9 cellular contexts compared by ENCODE assay signal in the genomic region with DNA sequence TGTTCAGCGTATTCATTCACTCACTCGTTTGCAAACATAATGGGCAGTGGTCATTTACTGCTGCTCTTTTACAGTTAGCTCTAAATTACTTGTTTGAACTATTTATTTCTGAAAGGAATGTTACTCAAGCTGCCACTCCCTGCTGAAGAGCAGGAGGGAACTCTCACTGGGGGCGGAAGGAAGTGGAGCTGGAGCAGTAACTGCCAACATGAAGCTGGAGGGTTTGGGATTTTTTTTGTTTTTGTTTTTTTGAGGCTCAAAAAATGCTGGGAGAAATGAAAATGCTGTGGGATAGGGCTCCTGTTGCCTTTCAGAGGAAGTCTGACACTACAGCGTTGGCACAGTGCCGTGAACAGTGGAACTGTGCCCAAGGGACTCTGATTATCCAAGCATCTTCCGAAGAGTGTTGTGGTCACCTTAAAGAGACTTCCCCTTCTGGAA. TPM values are rescaled to one million over a fixed set of nuclear protein-coding genes. Genes with fewer than 3 reads are reported as not detected.
DNase-seq lines count a peak whose midpoint lies in the region; ATAC-seq, FAIRE-seq and TF ChIP-seq lines count a peak whose summit lies in the region.
"Had no signal": no experiment of that assay in that cellular context is flagged by ENCODE, and none has a peak within 500 bp of the region (broad histone marks: within the 10 kb centered on the region; RNA-seq: fewer than 3 reads in every experiment).

No MANE protein-coding gene starts in this region.

- H2BK120ac ChIP-seq in IMR-90 (ENCODE audit: low read depth, low read length), result 0 out of 2 replicates have a peak overlapping the region, but pooled peaks have one; percentile 0

- no peaks in the 10 kb centered on the region for H3K27me3 Mint-ChIP-seq in stimulated activated naive B cell treated with anti-CD40 and anti-IgM and Interleukin-4, amounts not matched to agents 10 μg/mL and 1 μg/mL and 100 μg/mL, for 72 hours

- no peak overlapping the region for H3K4ac ChIP-seq in IMR-90 (ENCODE audit: low read depth, low read length)

- no peaks in the 10 kb centered on the region for H3K9me3 Mint-ChIP-seq in stimulated activated naive B cell treated with anti-CD40 and anti-IgM and Interleukin-4, amounts not matched to agents 10 μg/mL and 1 μg/mL and 100 μg/mL, for 72 hours

- in situ Hi-C loops in IMR-90 (cut with MboI; ENCODE audit: low sequenced_read_pairs), result no loop called here
- in situ Hi-C loops in brain microvascular endothelial cell (cut with HindIII; ENCODE audit: low pct_ligation_motif_present, low sequenced_read_pairs), result no loop called here

- no peaks in the 10 kb centered on the region for H4K20me1 ChIP-seq in IMR-90 (ENCODE audit: insufficient read depth, low read length)

- H3K4me3 Mint-ChIP-seq in stimulated activated naive B cell treated with anti-CD40 and anti-IgM and Interleukin-4, amounts not matched to agents 10 μg/mL and 1 μg/mL and 100 μg/mL, for 72 hours, result no peak overlapping the region

- H3K79me1 ChIP-seq in IMR-90 (ENCODE audit: low read depth in 1 of 2, low read length in 2 of 2), result no peaks in the 10 kb centered on the region; a peak in 1 of 4 replicates

- no peaks in the 10 kb centered on the region for H3K9me1 ChIP-seq in IMR-90 (ENCODE audit: insufficient read depth, low read length)

- peak overlapping the region; percentile 16; the same call in 1 of the 2 replicates for H2AK5ac ChIP-seq in IMR-90 (ENCODE audit: low read depth, low read length)

- 0 out of 2 replicates have a peak overlapping the region, but pooled peaks have one; percentile 14 for H4K91ac ChIP-seq in IMR-90 (ENCODE audit: insufficient read depth, low read depth, low read length)

- no peak overlapping the region for H3K14ac ChIP-seq in IMR-90 (replicated peaks; ENCODE audit: low read depth, low read length)

- no peak for TF ChIP-seq RAD21 in IMR-90 (IDR thresholded peaks at IDR 0.05; ENCODE audit: low read length)

- DNase-seq in IMR-90, result peak; percentile 53
- peak; percentile 53 for DNase-seq in brain microvascular endothelial cell
- peak; percentile 80 for DNase-seq in kidney
- DNase-seq in stimulated activated naive B cell treated with anti-CD40 and anti-IgM and Interleukin-4, amounts not matched to agents 10 μg/mL and 1 μg/mL and 100 μg/mL, for 72 hours, result no peak
- no peak for DNase-seq in AML-193 (lab: John Stamatoyannopoulos, UW)
- no peak for DNase-seq in stimulated activated CD4-positive, alpha-beta T cell treated with anti-CD3 and anti-CD28 coated beads, Interleukin-4, amount 100 ng/mL, for 1 hour

- H2BK15ac ChIP-seq in IMR-90 (ENCODE audit: low read depth, low read length), result no peak overlapping the region

- H3K4me3 ChIP-seq in IMR-90 (ENCODE audit: insufficient read depth, low read depth, low read length), result no peak overlapping the region
- no peak overlapping the region for H3K4me3 ChIP-seq in brain microvascular endothelial cell (ENCODE audit: low read depth, low read length)
- no peak overlapping the region for H3K4me3 ChIP-seq in kidney (ENCODE audit: low read length in 2 of 2)

- POLR2A ChIA-PET in IMR-90 (lab: Charles Lee; ENCODE audit: unreplicated experiment), result no interaction called here

- H2BK5ac ChIP-seq in IMR-90 (ENCODE audit: low read depth, low read length, poor library complexity, severe bottlenecking), result no peak overlapping the region

- H3K36me3 ChIP-seq in IMR-90 (ENCODE audit: control insufficient read depth, insufficient read depth, low read length), result peaks cover 9% of the 10 kb centered on the region
- peaks cover 24% of the 10 kb centered on the region for H3K36me3 ChIP-seq in brain microvascular endothelial cell (replicated peaks)
- peaks cover 9 to 12% of the 10 kb centered on the region in 2 donors for H3K36me3 ChIP-seq in kidney (ENCODE audit: control insufficient read depth in 1 of 2, insufficient read depth in 2 of 2, low read length in 2 of 2)

- no peak overlapping the region for H2AFZ ChIP-seq in IMR-90 (replicated peaks; ENCODE audit: low read length, poor library complexity)

- H3K27ac ChIP-seq in IMR-90 (ENCODE audit: insufficient read depth, low read length), result peak overlapping the region; percentile 77
- H3K27ac ChIP-seq in brain microvascular endothelial cell, result peak overlapping the region; percentile 23
- peak overlapping the region in 1 of 2 donors; percentile 3 for H3K27ac ChIP-seq in kidney (ENCODE audit: low read depth in 2 of 2, low read length in 2 of 2)
- H3K27ac ChIP-seq: HL-60 had no signal

- H3K56ac ChIP-seq in IMR-90 (ENCODE audit: extremely low read depth, insufficient read depth, low read length), result no peak overlapping the region

- intact Hi-C loops in IMR-90 (cut with micrococcal nuclease) (no loop called here), kidney (cut with DNase I) (no loop called here)

- H3K4me1 ChIP-seq in IMR-90 (ENCODE audit: control insufficient read depth, insufficient read depth, low read length) (peaks cover 7% of the 10 kb centered on the region), kidney (ENCODE audit: control insufficient read depth in 1 of 2, insufficient read depth in 1 of 2, low read depth in 1 of 2, low read length in 2 of 2) (peaks cover 0 to 3% of the 10 kb centered on the region in 2 donors)

- TSS peak; percentile 87 for BruUV-seq in IMR-90 (replicated peaks; lab: Mats Ljungman, UMichigan)

- no peaks in the 10 kb centered on the region for H3K27me3 ChIP-seq in IMR-90 (ENCODE audit: control insufficient read depth, insufficient read depth, low read length)
- H3K27me3 ChIP-seq in brain microvascular endothelial cell (replicated peaks), result no peaks in the 10 kb centered on the region

- H4K5ac ChIP-seq in IMR-90 (ENCODE audit: low read depth, low read length), result peak overlapping the region; percentile 40; the same call in 1 of the 2 replicates

- TF ChIP-seq CTCF in IMR-90 (conservative IDR thresholded peaks at IDR 0.05; ENCODE audit: low read depth, low read length) (no peak), brain microvascular endothelial cell (IDR thresholded peaks at IDR 0.05; ENCODE audit: low read depth, low read length, missing control alignments) (no peak), kidney (IDR thresholded peaks at IDR 0.05; ENCODE audit: borderline replicate concordance, extremely low read depth, insufficient read depth) (no peak)

- CTCF ChIA-PET in IMR-90 (lab: Yijun Ruan, JAX), result interaction anchor here (0.7 to 1.5 kb wide), 3 partner anchors 24 to 314 kb away, joined by 3 read pairs; no protein-coding TSS in a partner anchor

- no peak overlapping the region for H2BK20ac ChIP-seq in IMR-90 (ENCODE audit: low read depth, low read length)

- H3K18ac ChIP-seq in IMR-90 (ENCODE audit: low read depth, low read length), result 0 out of 2 replicates have a peak overlapping the region, but pooled peaks have one; percentile 38

- dilution Hi-C loops in IMR-90 (cut with HindIII; ENCODE audit: low sequenced_read_pairs, unreplicated experiment), result no loop called here

- peak; percentile 55 for ATAC-seq in IMR-90 (ENCODE audit: low read depth)
- ATAC-seq in stimulated activated naive B cell treated with anti-CD40 and anti-IgM and Interleukin-4, amounts not matched to agents 10 μg/mL and 1 μg/mL and 100 μg/mL, for 72 hours (replicated peaks), result no peak
- no peak for ATAC-seq in GM18498 (IDR thresholded peaks at IDR 0.05; ENCODE audit: unreplicated experiment)
- no peak for ATAC-seq in HG03469 (IDR thresholded peaks at IDR 0.05; ENCODE audit: unreplicated experiment)

- H3K9ac ChIP-seq in IMR-90 (ENCODE audit: low read depth, low read length) (no peak overlapping the region), kidney (ENCODE audit: low read length in 2 of 2) (no peak overlapping the region)

- no peak overlapping the region for H2AK9ac ChIP-seq in IMR-90 (replicated peaks; ENCODE audit: low read depth, low read length, poor library complexity)

- H3K9me3 ChIP-seq in IMR-90 (ENCODE audit: control insufficient read depth, insufficient read depth, low read length) (no peaks in the 10 kb centered on the region), kidney (ENCODE audit: control insufficient read depth in 1 of 2, low read length in 2 of 2) (no peaks in the 10 kb centered on the region)

- WGBS in IMR-90 (ENCODE audit: extremely low coverage in 2 of 2, insufficient read length in 1 of 2), 2 experiments, result 60% methylated on average over 2 of the region's 6 CpGs; no CpG with 5 or more reads in 1 of the 2 experiments

- H3K36me3 Mint-ChIP-seq in stimulated activated naive B cell treated with anti-CD40 and anti-IgM and Interleukin-4, amounts not matched to agents 10 μg/mL and 1 μg/mL and 100 μg/mL, for 72 hours, result peaks cover 16 to 22% of the 10 kb centered on the region in 2 donors

- H3K4me1 Mint-ChIP-seq in stimulated activated naive B cell treated with anti-CD40 and anti-IgM and Interleukin-4, amounts not matched to agents 10 μg/mL and 1 μg/mL and 100 μg/mL, for 72 hours, result peaks cover 0 to 5% of the 10 kb centered on the region in 2 donors

- no peak for FAIRE-seq in kidney (lab: Jason Lieb, UNC)

- TF ChIP-seq POLR2A in IMR-90 (IDR thresholded peaks at IDR 0.05; ENCODE audit: low read depth, low read length), result no peak

- H3K23ac ChIP-seq in IMR-90 (ENCODE audit: low read depth, low read length), result no peak overlapping the region

- H3K4me2 ChIP-seq in IMR-90 (ENCODE audit: low read depth, low read length), result 0 out of 2 replicates have a peak overlapping the region, but pooled peaks have one; percentile 12

- peak overlapping the region; percentile 62 for H3K27ac Mint-ChIP-seq in stimulated activated naive B cell treated with anti-CD40 and anti-IgM and Interleukin-4, amounts not matched to agents 10 μg/mL and 1 μg/mL and 100 μg/mL, for 72 hours

- 0 out of 4 replicates have a peak overlapping the region, but pooled peaks of 1 of the 2 experiments have one; percentile 16 for H4K8ac ChIP-seq in IMR-90 (ENCODE audit: low read depth in 2 of 2, low read length in 2 of 2)

TF ChIP-seq in IMR-90, 13 proteins besides CTCF, POLR2A, EP300 and RAD21:
- TF ChIP-seq MAZ (IDR thresholded peaks at IDR 0.05; ENCODE audit: borderline replicate concordance, low read depth, low read length) (0 out of 2 replicates have a peak, but pooled peaks have one; percentile 15), RCOR1 (IDR thresholded peaks at IDR 0.05; ENCODE audit: insufficient replicate concordance, low read length) (no peak)

RNA-seq across cellular contexts. Expression of a gene that starts 44.1 kb away (rescaled TPM):
- total RNA-seq in IMR-90 (2012; rRNA removed) (15.2 and 31.1 TPM in 2 replicates), kidney (29.6 TPM)
- polyA plus RNA-seq in IMR-90 (2012; rRNA removed) (7.5 and 9.4 TPM in 2 replicates), kidney (ENCODE audit: insufficient read depth, low read depth, low replicate concordance) (10.8 TPM)
- polyA plus RNA-seq in IMR-90 (2012; cell fraction: cytosol; rRNA removed), result 1.9 and 5.4 TPM in 2 replicates
- polyA plus RNA-seq in IMR-90 (2012; cell fraction: nucleus; rRNA removed; ENCODE audit: low replicate concordance), result 3.3 and 5.5 TPM in 2 replicates

Comparison
In these comparisons a context has a peak if more than half of its experiments do, and no peak if none do; other contexts are left out.
1. DNase-seq: peak in IMR-90 (single experiment), brain microvascular endothelial cell (single experiment) and kidney (single experiment); none in stimulated activated naive B cell treated with anti-CD40 and anti-IgM and Interleukin-4, amounts not matched to agents 10 μg/mL and 1 μg/mL and 100 μg/mL, for 72 hours (single experiment), AML-193 (0 of 2) and stimulated activated CD4-positive, alpha-beta T cell treated with anti-CD3 and anti-CD28 coated beads, Interleukin-4, amount 100 ng/mL, for 1 hour (single experiment).